Comparison of ENCODE assay signal across 28 cellular contexts in genomic region chr13:113920606-113921306, GRCh38. TPM values are rescaled to one million over a fixed set of nuclear protein-coding genes. Genes with fewer than 3 reads are reported as not detected.
DNase-seq lines count a peak whose midpoint lies in the region; ATAC-seq and TF ChIP-seq lines count a peak whose summit lies in the region.
"Had no signal": no experiment of that assay in that cellular context is flagged by ENCODE, and none has a peak within 500 bp of the region (broad histone marks: within the 10 kb centered on the region; RNA-seq: fewer than 3 reads in every experiment).

No MANE protein-coding gene starts in this region.

- no peaks in the 10 kb centered on the region for H3K4me1 Mint-ChIP-seq in glutamatergic neuron (ENCODE audit: low read depth, unreplicated experiment)
- H3K4me1 Mint-ChIP-seq: CD8-positive, alpha-beta memory T cell; nephron progenitor cell; stimulated activated naive CD8-positive, alpha-beta T cell treated with anti-CD3 and anti-CD28 coated beads, Interleukin-15, amount 100 ng/mL, for 72 hours had no signal

- no peak for ATAC-seq in RWPE2 (ENCODE audit: low read depth)
- ATAC-seq: mucosa of descending colon, T-helper 17 cell had no signal

- no peak for TF ChIP-seq CTCF in RWPE2 (IDR thresholded peaks at IDR 0.05; ENCODE audit: poor library complexity, severe bottlenecking)
- no peak for TF ChIP-seq CTCF in stomach (IDR thresholded peaks at IDR 0.05)
- no peak for TF ChIP-seq CTCF in glutamatergic neuron (IDR thresholded peaks at IDR 0.05; ENCODE audit: partially characterized antibody, unreplicated experiment)

- H3K27me3 ChIP-seq in RWPE2 (ENCODE audit: insufficient read depth, poor library complexity, severe bottlenecking) = no peaks in the 10 kb centered on the region
- H3K27me3 ChIP-seq in stomach = peaks cover 0 to 25% (median 0%) of the 10 kb centered on the region in 3 donors
- H3K27me3 ChIP-seq: esophagus muscularis mucosa, upper lobe of left lung had no signal

- no peak overlapping the region for H3K4me3 Mint-ChIP-seq in glutamatergic neuron (ENCODE audit: unreplicated experiment)
- H3K4me3 Mint-ChIP-seq: CD8-positive, alpha-beta memory T cell; nephron progenitor cell; stimulated activated naive CD8-positive, alpha-beta T cell treated with anti-CD3 and anti-CD28 coated beads, Interleukin-15, amount 100 ng/mL, for 72 hours; T-helper 17 cell had no signal

- H3K36me3 ChIP-seq in RWPE2 (ENCODE audit: low read depth) (no peaks in the 10 kb centered on the region), stomach (no peaks in the 10 kb centered on the region)
- H3K36me3 ChIP-seq: esophagus muscularis mucosa, upper lobe of left lung had no signal

- H3K9me3 Mint-ChIP-seq in glutamatergic neuron (ENCODE audit: unreplicated experiment) = peaks cover 12% of the 10 kb centered on the region

- no peaks in the 10 kb centered on the region for H3K4me1 ChIP-seq in RWPE2 (ENCODE audit: insufficient read depth, poor library complexity, severe bottlenecking)
- H3K4me1 ChIP-seq in stomach = no peaks in the 10 kb centered on the region
- H3K4me1 ChIP-seq: upper lobe of left lung had no signal

- DNase-seq in activated CD4-positive, alpha-beta T cell treated with anti-CD3 and anti-CD28 coated beads for 1 hour = peak; percentile 5
- no peak for DNase-seq in activated CD4-positive, alpha-beta T cell treated with anti-CD3 and anti-CD28 coated beads, Interleukin-2, amount 50 U/mL, for 4 hours
- DNase-seq in RWPE2 (ENCODE audit: low spot score) (peak; percentile 27), islet precursor cell (peak; percentile 26), stomach (peak; percentile 10), DMS79 treated with DMSO at 0.1 percent for 48 hours (lab: John Stamatoyannopoulos, UW) (no peak), germinal center (ENCODE audit: low spot score) (no peak), glutamatergic neuron (no peak)
- DNase-seq: activated CD4-positive, alpha-beta T cell treated with anti-CD3 and anti-CD28 coated beads, Interleukin-2, amount 50 U/mL, for 1 hour; activated gamma-delta T cell; activated T-cell treated with anti-CD3 and anti-CD28 coated beads for 4 hours; AML-193; CD8-positive, alpha-beta memory T cell; effector memory CD4-positive, alpha-beta T cell; GM23248; hypothalamus; KG1; mucosa of descending colon; NCI-H1694; NCI-H2171; NCI-H524 treated with DMSO at 0.1 percent for 48 hours; nephron progenitor cell; RPMI8226; SK-N-SH; T-helper 17 cell had no signal

- H3K36me3 Mint-ChIP-seq in glutamatergic neuron (ENCODE audit: unreplicated experiment) = peaks cover 20% of the 10 kb centered on the region

- TF ChIP-seq EP300 in stomach (IDR thresholded peaks at IDR 0.05) = no peak

- intact Hi-C loops in stomach (cut with DNase I; ENCODE audit: low total_unique reads) = no loop called here

- TF ChIP-seq POLR2A in stomach (IDR thresholded peaks at IDR 0.05) = no peak

- H3K4me3 ChIP-seq in RWPE2 (ENCODE audit: severe bottlenecking) = no peak overlapping the region
- no peak overlapping the region for H3K4me3 ChIP-seq in stomach
- H3K4me3 ChIP-seq: esophagus muscularis mucosa, GM23248, mucosa of descending colon, upper lobe of left lung had no signal

- H3K9me3 ChIP-seq in RWPE2 (ENCODE audit: severe bottlenecking) = peaks cover 14% of the 10 kb centered on the region
- peaks cover 0 to 16% (median 12%) of the 10 kb centered on the region in 4 donors for H3K9me3 ChIP-seq in stomach
- H3K9me3 ChIP-seq: SK-N-SH had no signal

- 88 to 94% (median 92%) methylated on average over 13 of the region's 13 CpGs for WGBS in stomach, 5 donors

- H3K27ac ChIP-seq in RWPE2 (ENCODE audit: poor library complexity, severe bottlenecking) (no peak overlapping the region), stomach (no peak overlapping the region)
- H3K27ac ChIP-seq: esophagus muscularis mucosa, GM23248, upper lobe of left lung had no signal

- H3K27me3 Mint-ChIP-seq in glutamatergic neuron (ENCODE audit: unreplicated experiment) = peaks cover 14% of the 10 kb centered on the region

- no peak overlapping the region for H3K27ac Mint-ChIP-seq in glutamatergic neuron (ENCODE audit: unreplicated experiment)
- H3K27ac Mint-ChIP-seq: nephron progenitor cell; stimulated activated naive CD8-positive, alpha-beta T cell treated with anti-CD3 and anti-CD28 coated beads, Interleukin-15, amount 100 ng/mL, for 72 hours; T-helper 17 cell had no signal

RNA-seq across cellular contexts. Expression of gene C13orf46, which starts 53.1 kb away (rescaled TPM):
- 10 to 100 TPM in 2 of 5 donors, 1 to 10 TPM in 1, under 1 TPM in 1, not detected in 1; 0.58 to 32.6 (median 12.0) TPM for total RNA-seq in stomach
- 10 to 100 TPM in 1 of 3 donors, 1 to 10 TPM in 1, under 1 TPM in 1; 0.95 to 17.6 (median 8.7) TPM for polyA plus RNA-seq in stomach
- total RNA-seq in glutamatergic neuron (ENCODE audit: unreplicated experiment) = 0.71 TPM
- total RNA-seq: GM23248 had no signal

RNA-seq across cellular contexts. Expression of gene GAS6, which starts 56.9 kb away (rescaled TPM):
- total RNA-seq in stomach = 100 to 1,000 TPM in 2 of 5 donors, 10 to 100 TPM in 3; 31.4 to 409 (median 93.4) TPM
- 100 to 1,000 TPM in 1 of 3 donors, 10 to 100 TPM in 2; 34.7 to 109 (median 62.0) TPM for polyA plus RNA-seq in stomach
- total RNA-seq in glutamatergic neuron (ENCODE audit: unreplicated experiment) = 47.6 TPM

Comparison
In these comparisons a context has a peak if more than half of its experiments do, and no peak if none do; other contexts are left out.
1. DNase-seq: peak in activated CD4-positive, alpha-beta T cell treated with anti-CD3 and anti-CD28 coated beads for 1 hour (single experiment), RWPE2 (single experiment), islet precursor cell (single experiment) and stomach (single experiment); none in activated CD4-positive, alpha-beta T cell treated with anti-CD3 and anti-CD28 coated beads, Interleukin-2, amount 50 U/mL, for 4 hours (0 of 2), DMS79 treated with DMSO at 0.1 percent for 48 hours (single experiment), germinal center (single experiment) and glutamatergic neuron (single experiment).